ENCODE assay signal across 27 cellular contexts in the genomic region with DNA sequence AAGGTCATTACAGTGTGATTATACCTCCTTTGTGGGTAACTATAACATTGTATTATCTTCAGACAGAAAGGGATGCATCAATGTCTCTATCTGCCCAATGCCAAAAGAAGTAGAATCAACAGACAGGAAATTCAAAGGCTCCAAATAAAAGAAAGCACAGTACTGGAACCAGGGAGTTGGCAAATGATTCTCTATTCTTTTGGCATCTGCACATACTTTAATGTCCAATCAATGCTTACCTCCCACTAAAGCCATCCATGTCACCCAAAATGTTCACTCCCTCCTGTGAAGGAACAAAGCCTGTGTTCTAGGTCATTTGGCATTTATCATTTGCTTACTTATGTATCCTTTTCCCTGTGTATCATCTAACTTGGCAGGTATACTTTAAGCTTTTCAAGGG. TPM values are rescaled to one million over a fixed set of nuclear protein-coding genes. Genes with fewer than 3 reads are reported as not detected.
DNase-seq lines count a peak whose midpoint lies in the region; ATAC-seq, FAIRE-seq and TF ChIP-seq lines count a peak whose summit lies in the region.
"Had no signal": no experiment of that assay in that cellular context is flagged by ENCODE, and none has a peak within 500 bp of the region (broad histone marks: within the 10 kb centered on the region; RNA-seq: fewer than 3 reads in every experiment).

No MANE protein-coding gene starts in this region.

- no peaks in the 10 kb centered on the region for H3K9me2 ChIP-seq in OCI-LY1 (ENCODE audit: low read depth, low read length)

- H3F3A ChIP-seq in OCI-LY1 (ENCODE audit: insufficient read depth, low read length) = no peaks in the 10 kb centered on the region

- H3K79me2 ChIP-seq in OCI-LY1 (ENCODE audit: insufficient read depth, low read length) = peaks cover 4% of the 10 kb centered on the region; the same call in 1 of the 2 replicates

- no peak overlapping the region for H2AFZ ChIP-seq in OCI-LY1 (ENCODE audit: low read length)

- no peak overlapping the region; the same call in 1 of the 2 replicates for H3K9ac ChIP-seq in OCI-LY1 (ENCODE audit: low read length)

- H4K20me1 ChIP-seq in OCI-LY1 (ENCODE audit: insufficient read depth, low read length) = no peaks in the 10 kb centered on the region

- H3K27me3 Mint-ChIP-seq in activated T-cell treated with anti-CD3 and anti-CD28 coated beads, Interleukin-2, amount 50 U/mL, for 72 hours (ENCODE audit: low read depth) = no peaks in the 10 kb centered on the region
- H3K27me3 Mint-ChIP-seq: stimulated activated naive CD8-positive, alpha-beta T cell treated with anti-CD3 and anti-CD28 coated beads, Interleukin-15, Interleukin-2, amounts not matched to agents 100 ng/mL and 50 ng/mL, for 24 hours had no signal

- peak overlapping the region in 1 of 2 donors; percentile 58 for H3K4me3 Mint-ChIP-seq in activated T-cell treated with anti-CD3 and anti-CD28 coated beads, Interleukin-2, amount 50 U/mL, for 72 hours
- H3K4me3 Mint-ChIP-seq: activated CD4-positive, alpha-beta T cell treated with anti-CD3 and anti-CD28 coated beads for 36 hours; stimulated activated naive CD8-positive, alpha-beta T cell treated with anti-CD3 and anti-CD28 coated beads, Interleukin-15, Interleukin-2, amounts not matched to agents 100 ng/mL and 50 ng/mL, for 24 hours; T-helper 1 cell treated with Interleukin-12 subunit alpha and Interleukin-12 subunit beta and Interleukin-4 antibody, amounts not matched to agents 30 μg/mL and 1 μg/mL, for 36 hours had no signal

- H3K36me3 ChIP-seq in OCI-LY1 (ENCODE audit: insufficient read depth, low read length) (no peaks in the 10 kb centered on the region), small intestine (ENCODE audit: control insufficient read depth in 2 of 2, insufficient read depth in 2 of 2, low read length in 2 of 2) (no peaks in the 10 kb centered on the region)
- H3K36me3 ChIP-seq: gastroesophageal sphincter, HAP-1, left lung, SJSA1, thyroid gland, vagina had no signal

- H3K9me3 Mint-ChIP-seq in activated T-cell treated with anti-CD3 and anti-CD28 coated beads, Interleukin-2, amount 50 U/mL, for 72 hours = no peaks in the 10 kb centered on the region
- H3K9me3 Mint-ChIP-seq: activated naive CD4-positive, alpha-beta T cell treated with anti-CD3 and anti-CD28 coated beads, Interleukin-2, amount 50 U/mL, for 72 hours; stimulated activated naive CD8-positive, alpha-beta T cell treated with anti-CD3 and anti-CD28 coated beads, Interleukin-15, Interleukin-2, amounts not matched to agents 100 ng/mL and 50 ng/mL, for 24 hours; T-helper 1 cell treated with Interleukin-12 subunit alpha and Interleukin-12 subunit beta and Interleukin-4 antibody, amounts not matched to agents 30 μg/mL and 1 μg/mL, for 36 hours had no signal

- peaks cover 24% of the 10 kb centered on the region for H3K4me1 Mint-ChIP-seq in activated T-cell treated with anti-CD3 and anti-CD28 coated beads, Interleukin-2, amount 50 U/mL, for 72 hours (ENCODE audit: low read depth)

- H3K36me3 Mint-ChIP-seq in activated T-cell treated with anti-CD3 and anti-CD28 coated beads, Interleukin-2, amount 50 U/mL, for 72 hours (ENCODE audit: insufficient read depth in 2 of 2) = no peaks in the 10 kb centered on the region
- H3K36me3 Mint-ChIP-seq: activated naive CD4-positive, alpha-beta T cell treated with anti-CD3 and anti-CD28 coated beads, Interleukin-2, amount 50 U/mL, for 72 hours had no signal

- peak overlapping the region; percentile 72 for H3K27ac ChIP-seq in OCI-LY1 (ENCODE audit: low read depth, low read length, poor library complexity, severe bottlenecking)
- peak overlapping the region in 52 of 59 donors; percentile 4 to 79 (median 48) for H3K27ac ChIP-seq in dorsolateral prefrontal cortex
- no peak overlapping the region for H3K27ac ChIP-seq in small intestine (ENCODE audit: low read depth in 1 of 2, low read length in 1 of 2)
- H3K27ac ChIP-seq: gastroesophageal sphincter, left lung, SJSA1, thyroid gland, vagina had no signal

- ATAC-seq in activated T-cell treated with anti-CD3 and anti-CD28 coated beads, Interleukin-2, amount 50 U/mL, for 72 hours (replicated peaks in 1 of 2) = no peak
- ATAC-seq: activated CD4-positive, alpha-beta T cell treated with anti-CD3 and anti-CD28 coated beads for 36 hours; gastroesophageal sphincter; left lung had no signal

- no peak for DNase-seq in activated T-cell treated with anti-CD3 and anti-CD28 coated beads, Interleukin-2, amount 50 U/mL, for 72 hours
- DNase-seq in activated T-cell treated with anti-CD3 and anti-CD28 coated beads, Interleukin-2, amount 50 U/mL, for 48 hours = no peak
- no peak for DNase-seq in dorsolateral prefrontal cortex
- peak; percentile 60 for DNase-seq in superior temporal gyrus (ENCODE audit: extremely low spot score)
- no peak for DNase-seq in activated CD4-positive, CD25-positive, alpha-beta regulatory T cell treated with anti-CD3 and anti-CD28 coated beads, Interleukin-2, amount 50 U/mL, for 72 hours
- no peak for DNase-seq in NCI-H187 (lab: John Stamatoyannopoulos, UW)
- DNase-seq in small intestine = no peak
- DNase-seq: activated CD4-positive, alpha-beta T cell treated with anti-CD3 and anti-CD28 coated beads for 36 hours; activated CD8-positive, alpha-beta memory T cell treated with anti-CD3 and anti-CD28 coated beads for 24 hours; dermis blood vessel endothelial cell; KG1; left lung; MM.1S; NCI-H2081 treated with DMSO at 0.1 percent for 48 hours; NCI-H345; NCI-H774; thyroid gland had no signal

- H3K4me3 ChIP-seq in OCI-LY1 (ENCODE audit: low read depth, low read length, poor library complexity, severe bottlenecking) (no peak overlapping the region), dorsolateral prefrontal cortex (peak overlapping the region in 10 of 59 donors; percentile 0 to 24 (median 8)), small intestine (ENCODE audit: low read depth in 1 of 2, low read length in 2 of 2) (no peak overlapping the region)
- H3K4me3 ChIP-seq: gastroesophageal sphincter, HAP-1, left lung, SJSA1, thyroid gland, vagina had no signal

- intact Hi-C loops in dorsolateral prefrontal cortex (cut with DNase I) = loop anchor here in 1 of 2 donors (2.0 kb wide), 1 partner anchor 37 kb away; the partner anchor contains the start of gene KIF21A

- TF ChIP-seq CTCF in OCI-LY1 (IDR thresholded peaks at IDR 0.05; ENCODE audit: low read length) (no peak), dorsolateral prefrontal cortex (IDR thresholded peaks at IDR 0.05 in 54 of 56, conservative IDR thresholded peaks at IDR 0.05 in 2 of 56; ENCODE audit: low read depth in 1 of 56, partially characterized antibody in 56 of 56) (no peak)

- H3K27ac Mint-ChIP-seq in activated T-cell treated with anti-CD3 and anti-CD28 coated beads, Interleukin-2, amount 50 U/mL, for 72 hours = peak overlapping the region; percentile 58
- H3K27ac Mint-ChIP-seq: activated CD4-positive, alpha-beta T cell treated with anti-CD3 and anti-CD28 coated beads for 36 hours; activated naive CD4-positive, alpha-beta T cell treated with anti-CD3 and anti-CD28 coated beads, Interleukin-2, amount 50 U/mL, for 72 hours; stimulated activated naive CD8-positive, alpha-beta T cell treated with anti-CD3 and anti-CD28 coated beads, Interleukin-15, Interleukin-2, amounts not matched to agents 100 ng/mL and 50 ng/mL, for 24 hours; T-helper 1 cell treated with Interleukin-12 subunit alpha and Interleukin-12 subunit beta and Interleukin-4 antibody, amounts not matched to agents 30 μg/mL and 1 μg/mL, for 36 hours had no signal

- FAIRE-seq in small intestine (lab: Jason Lieb, UNC) = no peak
- FAIRE-seq: bronchial epithelial cell, G401.6 had no signal

- no peaks in the 10 kb centered on the region for H3K27me3 ChIP-seq in OCI-LY1 (ENCODE audit: insufficient read depth, low read length)
- H3K27me3 ChIP-seq in dorsolateral prefrontal cortex = no peaks in the 10 kb centered on the region
- H3K27me3 ChIP-seq in small intestine (ENCODE audit: control insufficient read depth in 2 of 2, insufficient read depth in 2 of 2, low read length in 2 of 2) = no peaks in the 10 kb centered on the region
- H3K27me3 ChIP-seq: gastroesophageal sphincter, left lung, SJSA1, thyroid gland, vagina had no signal

- peaks cover 46% of the 10 kb centered on the region for H3K4me1 ChIP-seq in OCI-LY1 (ENCODE audit: insufficient read depth, low read length, severe bottlenecking)
- H3K4me1 ChIP-seq in small intestine (ENCODE audit: control insufficient read depth in 2 of 2, insufficient read depth in 1 of 2, low read depth in 1 of 2, low read length in 1 of 2) = no peaks in the 10 kb centered on the region
- H3K4me1 ChIP-seq: HAP-1, left lung, SJSA1, vagina had no signal

- no peaks in the 10 kb centered on the region for H3K9me3 ChIP-seq in OCI-LY1 (ENCODE audit: low read length)
- no peaks in the 10 kb centered on the region for H3K9me3 ChIP-seq in small intestine (ENCODE audit: control insufficient read depth, low read depth)
- H3K9me3 ChIP-seq: gastroesophageal sphincter, HAP-1, left lung, SJSA1, thyroid gland, vagina had no signal

- H3K4me2 ChIP-seq in OCI-LY1 (ENCODE audit: low read length) = peak overlapping the region; percentile 43; the same call in 1 of the 2 replicates

RNA-seq across cellular contexts. Expression of gene KIF21A, which starts 36.7 kb away (rescaled TPM):
- 10 to 100 TPM; 24.8 to 26.4 TPM for total RNA-seq in activated T-cell treated with anti-CD3 and anti-CD28 coated beads, Interleukin-2, amount 50 U/mL, for 72 hours
- total RNA-seq in dorsolateral prefrontal cortex = 100 to 1,000 TPM in 108 of 120 experiments, 10 to 100 TPM in 12; 71.2 to 177 (median 134) TPM
- 10 to 100 TPM; 15.2 to 21.6 (median 21.5) TPM for polyA plus RNA-seq in small intestine

Comparison
In these comparisons a context has a peak if more than half of its experiments do, and no peak if none do; other contexts are left out.
1. H3K27ac ChIP-seq: peak in OCI-LY1 (single experiment) and dorsolateral prefrontal cortex (52 of 59); none in small intestine (0 of 2).